ENCODE assay signal across 13 cellular contexts in the genomic region with DNA sequence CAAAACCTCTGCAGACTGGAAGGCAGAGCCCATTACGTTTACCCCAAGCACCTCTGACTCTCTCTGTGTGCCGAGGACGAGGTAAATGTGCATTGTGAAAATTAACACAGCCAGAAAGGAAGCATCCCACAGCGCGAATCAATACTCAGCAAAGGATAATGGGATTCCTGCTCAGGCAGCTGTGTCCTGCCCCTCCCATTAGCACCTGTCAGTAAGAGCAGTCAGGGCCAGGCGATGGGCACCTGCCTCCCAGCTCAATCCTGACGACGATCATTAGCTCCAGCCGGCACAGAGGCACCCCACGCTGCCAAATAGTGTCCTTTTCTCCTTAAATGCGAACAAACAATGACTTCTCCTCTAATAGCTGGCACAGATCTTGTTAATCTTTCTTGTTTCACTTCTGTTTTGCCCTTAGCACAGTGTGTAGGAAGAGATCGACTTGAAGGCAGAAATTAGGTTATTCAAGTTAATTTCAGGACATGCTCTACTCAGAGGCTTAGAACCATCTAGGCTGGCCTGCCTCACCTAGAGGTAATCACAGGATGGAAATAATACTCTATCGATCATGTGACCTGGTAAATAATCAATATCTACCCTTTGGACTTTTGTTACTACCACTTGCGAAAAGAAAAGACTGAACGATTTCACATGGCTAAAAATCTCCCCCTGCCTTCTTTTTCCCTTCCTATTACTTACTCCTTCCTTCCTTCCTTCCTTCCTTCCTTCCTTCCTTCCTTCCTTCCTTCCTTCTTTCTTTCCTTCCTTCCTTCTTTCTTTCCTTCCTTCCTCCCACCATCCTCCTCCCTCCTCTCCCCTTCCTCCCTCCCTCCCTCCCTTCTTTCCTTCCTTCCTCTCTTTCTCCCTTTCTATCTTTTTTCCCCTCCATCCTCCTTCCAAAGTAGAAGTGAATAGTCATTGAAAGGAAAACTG.
DNase-seq lines count a peak whose midpoint lies in the region; FAIRE-seq and TF ChIP-seq lines count a peak whose summit lies in the region.
"Had no signal": no experiment of that assay in that cellular context is flagged by ENCODE, and none has a peak within 500 bp of the region (broad histone marks: within the 10 kb centered on the region; RNA-seq: fewer than 3 reads in every experiment).

No MANE protein-coding gene starts in this region.

- peaks cover 4% of the 10 kb centered on the region for H3K27me3 Mint-ChIP-seq in glutamatergic neuron (ENCODE audit: unreplicated experiment)

- H3K27ac ChIP-seq in subcutaneous abdominal adipose tissue (ENCODE audit: low read depth, low read length), result no peak overlapping the region
- H3K27ac ChIP-seq in effector memory CD4-positive, alpha-beta T cell (ENCODE audit: insufficient read depth, low read length, poor library complexity, severe bottlenecking), result no peak overlapping the region
- H3K27ac ChIP-seq: 22Rv1, esophagus muscularis mucosa had no signal

- H3K9me3 Mint-ChIP-seq in glutamatergic neuron (ENCODE audit: unreplicated experiment), result peaks cover 3% of the 10 kb centered on the region

- H3K4me3 ChIP-seq in subcutaneous abdominal adipose tissue (ENCODE audit: low read depth in 1 of 5, low read length in 5 of 5), result peak overlapping the region in 4 of 5 donors; percentile 41 to 64 (median 44)
- H3K4me3 ChIP-seq in effector memory CD4-positive, alpha-beta T cell (ENCODE audit: insufficient read depth, low read depth, low read length, poor library complexity, severe bottlenecking), result no peak overlapping the region
- H3K4me3 ChIP-seq: lung had no signal

- H3K27me3 ChIP-seq in subcutaneous abdominal adipose tissue (ENCODE audit: control insufficient read depth in 5 of 5, insufficient read depth in 4 of 5, low read length in 5 of 5), result no peaks in the 10 kb centered on the region
- H3K27me3 ChIP-seq in effector memory CD4-positive, alpha-beta T cell (replicated peaks; ENCODE audit: control insufficient read depth, insufficient read depth, low read length, poor library complexity, severe bottlenecking), result no peaks in the 10 kb centered on the region
- H3K27me3 ChIP-seq: esophagus muscularis mucosa had no signal

- peak overlapping the region; percentile 74 for H3K27ac Mint-ChIP-seq in glutamatergic neuron (ENCODE audit: unreplicated experiment)
- H3K27ac Mint-ChIP-seq: activated CD4-positive, alpha-beta T cell treated with anti-CD3 and anti-CD28 coated beads, Interleukin-2, amount 10 ng/mL, durations not matched to agents 7 days and 5 days had no signal

- no peaks in the 10 kb centered on the region for H3K36me3 Mint-ChIP-seq in glutamatergic neuron (ENCODE audit: unreplicated experiment)

- H3K9me3 ChIP-seq in subcutaneous abdominal adipose tissue (ENCODE audit: control insufficient read depth in 5 of 5, low read length in 5 of 5), result no peaks in the 10 kb centered on the region
- H3K9me3 ChIP-seq in effector memory CD4-positive, alpha-beta T cell (ENCODE audit: control insufficient read depth, low read length), result no peaks in the 10 kb centered on the region
- H3K9me3 ChIP-seq: esophagus muscularis mucosa had no signal

- TF ChIP-seq CTCF in glutamatergic neuron (IDR thresholded peaks at IDR 0.05; ENCODE audit: partially characterized antibody, unreplicated experiment) (no peak), GM10248 (IDR thresholded peaks at IDR 0.05; ENCODE audit: control extremely low read depth, extremely low read depth, low read depth, missing control alignments) (no peak)

- DNase-seq in NCI-H524 (lab: John Stamatoyannopoulos, UW) (peak; percentile 20 to 71), NCI-H524 treated with DMSO at 0.1 percent for 48 hours (lab: John Stamatoyannopoulos, UW) (no peak), NCI-H510A treated with DMSO at 0.1 percent for 48 hours (lab: John Stamatoyannopoulos, UW) (peak; percentile 84), glutamatergic neuron (peak; percentile 72), GM10248 (ENCODE audit: extremely low spot score) (no peak), HTR-8/SVneo (ENCODE audit: insufficient read length, low spot score) (no peak)
- no peak for DNase-seq in effector memory CD4-positive, alpha-beta T cell
- DNase-seq: activated CD4-positive, alpha-beta T cell treated with anti-CD3 and anti-CD28 coated beads, Interleukin-2, amount 10 ng/mL, durations not matched to agents 7 days and 5 days; amniotic stem cell had no signal

- peaks cover 0 to 9% (median 0%) of the 10 kb centered on the region in 5 donors for H3K4me1 ChIP-seq in subcutaneous abdominal adipose tissue (ENCODE audit: control insufficient read depth in 5 of 5, insufficient read depth in 5 of 5, low read length in 5 of 5)
- no peaks in the 10 kb centered on the region for H3K4me1 ChIP-seq in effector memory CD4-positive, alpha-beta T cell (ENCODE audit: control insufficient read depth, insufficient read depth, low read length, poor library complexity, severe bottlenecking)

- H3K4me3 Mint-ChIP-seq in glutamatergic neuron (ENCODE audit: unreplicated experiment), result peak overlapping the region; percentile 17
- H3K4me3 Mint-ChIP-seq: activated CD4-positive, alpha-beta T cell treated with anti-CD3 and anti-CD28 coated beads, Interleukin-2, amount 10 ng/mL, durations not matched to agents 7 days and 5 days had no signal

- FAIRE-seq in HTR-8/SVneo (lab: Jason Lieb, UNC), result no peak

- H3K9ac ChIP-seq in subcutaneous abdominal adipose tissue (ENCODE audit: low read length in 5 of 5), result peak overlapping the region in 1 of 5 donors; percentile 45

- CTCF ChIA-PET in GM10248 (lab: Yijun Ruan, JAX), result no interaction called here

- peaks cover 20% of the 10 kb centered on the region for H3K4me1 Mint-ChIP-seq in glutamatergic neuron (ENCODE audit: low read depth, unreplicated experiment)
- H3K4me1 Mint-ChIP-seq: activated CD4-positive, alpha-beta T cell treated with anti-CD3 and anti-CD28 coated beads, Interleukin-2, amount 10 ng/mL, durations not matched to agents 7 days and 5 days had no signal

- POLR2A ChIA-PET in GM10248 (lab: Yijun Ruan, JAX), result no interaction called here

- no peaks in the 10 kb centered on the region for H3K36me3 ChIP-seq in subcutaneous abdominal adipose tissue (ENCODE audit: control insufficient read depth in 5 of 5, insufficient read depth in 5 of 5, low read length in 5 of 5)
- H3K36me3 ChIP-seq in effector memory CD4-positive, alpha-beta T cell (ENCODE audit: control insufficient read depth, insufficient read depth, low read length), result no peaks in the 10 kb centered on the region
- H3K36me3 ChIP-seq: esophagus muscularis mucosa had no signal

Comparison
In these comparisons a context has a peak if more than half of its experiments do, and no peak if none do; other contexts are left out.
1. DNase-seq: peak in NCI-H524 (2 of 2), NCI-H510A treated with DMSO at 0.1 percent for 48 hours (single experiment) and glutamatergic neuron (single experiment); none in NCI-H524 treated with DMSO at 0.1 percent for 48 hours (single experiment), effector memory CD4-positive, alpha-beta T cell (0 of 3), GM10248 (single experiment) and HTR-8/SVneo (single experiment).